ENCODE assay signal across 19 cellular contexts in the genomic region with DNA sequence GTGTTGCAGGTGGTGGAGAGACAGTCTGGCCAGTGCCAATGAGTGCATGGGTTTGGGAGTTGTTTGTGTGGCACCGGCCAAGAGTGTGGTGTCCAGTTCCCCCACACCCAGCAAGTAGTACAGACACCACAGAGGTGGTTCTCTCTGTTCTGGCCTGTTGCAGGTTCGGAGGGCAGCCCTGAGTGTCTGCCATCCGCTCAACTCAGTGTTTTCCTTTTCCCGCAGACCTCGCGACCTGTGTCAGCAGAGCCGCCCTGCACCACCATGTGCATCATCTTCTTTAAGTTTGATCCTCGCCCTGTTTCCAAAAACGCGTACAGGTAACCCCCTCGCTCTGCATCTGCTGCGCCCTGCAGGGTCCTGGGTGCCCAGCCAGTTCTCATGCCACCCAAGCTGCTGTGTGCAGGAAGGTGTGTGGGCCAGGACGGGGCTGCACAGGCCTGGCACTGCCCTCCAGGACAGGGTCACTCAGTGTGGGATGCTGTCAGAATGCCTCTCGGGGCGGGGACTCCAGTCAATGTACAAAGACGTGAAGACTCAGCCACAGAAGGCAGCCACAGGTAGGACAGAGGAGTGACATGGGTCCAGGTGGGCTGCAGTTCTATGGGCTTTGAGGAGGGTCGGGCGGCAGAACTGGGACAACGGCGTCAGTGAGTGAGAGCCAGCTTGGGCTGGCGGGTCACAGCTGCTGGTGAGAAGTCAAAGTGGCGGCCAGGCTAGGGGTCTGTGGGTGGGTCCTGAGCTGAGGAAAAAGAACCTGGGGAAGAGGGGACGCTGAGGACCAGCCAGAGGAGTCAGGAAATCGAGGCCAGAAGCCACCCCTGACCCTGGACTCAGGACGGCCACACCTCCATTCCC. TPM values are rescaled to one million over a fixed set of nuclear protein-coding genes. Genes with fewer than 3 reads are reported as not detected.
DNase-seq lines count a peak whose midpoint lies in the region; ATAC-seq lines count a peak whose summit lies in the region.
"Had no signal": no experiment of that assay in that cellular context is flagged by ENCODE, and none has a peak within 500 bp of the region (broad histone marks: within the 10 kb centered on the region; RNA-seq: fewer than 3 reads in every experiment).

No MANE protein-coding gene starts in this region.

- no peaks in the 10 kb centered on the region for H3K9me3 ChIP-seq in HUES6 (ENCODE audit: control insufficient read depth, insufficient read depth, low read depth, low read length)
- H3K9me3 ChIP-seq: heart right ventricle, testis, uterus had no signal

- H3K27me3 ChIP-seq in HUES6 (ENCODE audit: control insufficient read depth, insufficient read depth, low read length) = no peaks in the 10 kb centered on the region
- H3K27me3 ChIP-seq: heart right ventricle, testis, uterus had no signal

- peaks cover 19% of the 10 kb centered on the region for H3K4me1 Mint-ChIP-seq in activated T-cell treated with anti-CD3 and anti-CD28 coated beads, Interleukin-2, amount 50 U/mL, for 24 hours (ENCODE audit: low read depth)
- peaks cover 10% of the 10 kb centered on the region for H3K4me1 Mint-ChIP-seq in activated T-cell treated with anti-CD3 and anti-CD28 coated beads, Interleukin-2, amount 50 U/mL, for 4 hours (ENCODE audit: low read depth)
- peaks cover 16% of the 10 kb centered on the region for H3K4me1 Mint-ChIP-seq in activated naive CD8-positive, alpha-beta T cell treated with anti-CD3 and anti-CD28 coated beads, Interleukin-2, amount 50 U/mL, for 24 hours
- H3K4me1 Mint-ChIP-seq in stimulated activated effector memory CD8-positive, alpha-beta T cell treated with anti-CD3 and anti-CD28 coated beads, Interleukin-12 subunit alpha, Interleukin-12 subunit beta, amount 100 ng/mL, for 72 hours = peaks cover 38% of the 10 kb centered on the region

- H3K4me3 ChIP-seq in HUES6 (ENCODE audit: low read depth, low read length) = no peak overlapping the region
- H3K4me3 ChIP-seq: heart right ventricle, testis, uterus had no signal

- H3K27me3 Mint-ChIP-seq in activated T-cell treated with anti-CD3 and anti-CD28 coated beads, Interleukin-2, amount 50 U/mL, for 24 hours = no peaks in the 10 kb centered on the region
- no peaks in the 10 kb centered on the region for H3K27me3 Mint-ChIP-seq in activated T-cell treated with anti-CD3 and anti-CD28 coated beads, Interleukin-2, amount 50 U/mL, for 4 hours (ENCODE audit: low read depth)
- no peaks in the 10 kb centered on the region for H3K27me3 Mint-ChIP-seq in activated naive CD8-positive, alpha-beta T cell treated with anti-CD3 and anti-CD28 coated beads, Interleukin-2, amount 50 U/mL, for 24 hours

- H3K9me3 Mint-ChIP-seq in activated T-cell treated with anti-CD3 and anti-CD28 coated beads, Interleukin-2, amount 50 U/mL, for 24 hours = no peaks in the 10 kb centered on the region
- H3K9me3 Mint-ChIP-seq in activated T-cell treated with anti-CD3 and anti-CD28 coated beads, Interleukin-2, amount 50 U/mL, for 4 hours = no peaks in the 10 kb centered on the region
- no peaks in the 10 kb centered on the region for H3K9me3 Mint-ChIP-seq in activated naive CD8-positive, alpha-beta T cell treated with anti-CD3 and anti-CD28 coated beads, Interleukin-2, amount 50 U/mL, for 24 hours
- H3K9me3 Mint-ChIP-seq in stimulated activated effector memory CD8-positive, alpha-beta T cell treated with anti-CD3 and anti-CD28 coated beads, Interleukin-12 subunit alpha, Interleukin-12 subunit beta, amount 100 ng/mL, for 72 hours = no peaks in the 10 kb centered on the region

- H3K36me3 ChIP-seq in HUES6 (ENCODE audit: control insufficient read depth, insufficient read depth, low read length) = no peaks in the 10 kb centered on the region; the same call in 1 of the 2 replicates
- H3K36me3 ChIP-seq: uterus had no signal

- no peak for ATAC-seq in activated T-cell treated with anti-CD3 and anti-CD28 coated beads, Interleukin-2, amount 50 U/mL, for 4 hours
- ATAC-seq in activated naive CD8-positive, alpha-beta T cell treated with anti-CD3 and anti-CD28 coated beads, Interleukin-2, amount 50 U/mL, for 24 hours = no peak
- ATAC-seq in stimulated activated effector memory CD8-positive, alpha-beta T cell treated with anti-CD3 and anti-CD28 coated beads, Interleukin-12 subunit alpha, Interleukin-12 subunit beta, amount 100 ng/mL, for 72 hours = no peak
- ATAC-seq in HG02870 (IDR thresholded peaks at IDR 0.05; ENCODE audit: unreplicated experiment) = no peak
- ATAC-seq: heart right ventricle, left cardiac atrium had no signal

- DNase-seq in activated T-cell treated with anti-CD3 and anti-CD28 coated beads, Interleukin-2, amount 50 U/mL, for 24 hours = no peak
- no peak for DNase-seq in activated T-cell treated with anti-CD3 and anti-CD28 coated beads, Interleukin-2, amount 50 U/mL, for 4 hours
- no peak for DNase-seq in activated naive CD8-positive, alpha-beta T cell treated with anti-CD3 and anti-CD28 coated beads, Interleukin-2, amount 50 U/mL, for 24 hours
- DNase-seq in stimulated activated effector memory CD8-positive, alpha-beta T cell treated with anti-CD3 and anti-CD28 coated beads, Interleukin-12 subunit alpha, Interleukin-12 subunit beta, amount 100 ng/mL, for 72 hours (ENCODE audit: low spot score in 2 of 2) = no peak
- DNase-seq in NCI-H1092 (lab: John Stamatoyannopoulos, UW) = no peak
- DNase-seq in SW480 (ENCODE audit: low spot score) = no peak
- DNase-seq: activated CD4-positive, alpha-beta T cell treated with anti-CD3 and anti-CD28 coated beads, Interleukin-2, amount 50 U/mL, for 1 hour; Calu3; effector CD8-positive, alpha-beta T cell; foreskin fibroblast; heart right ventricle; left cardiac atrium; mammary epithelial cell; NCI-H1930; NCI-H526; testis; uterus had no signal

- peaks cover 46% of the 10 kb centered on the region for H3K36me3 Mint-ChIP-seq in activated T-cell treated with anti-CD3 and anti-CD28 coated beads, Interleukin-2, amount 50 U/mL, for 24 hours (ENCODE audit: low read depth)
- peaks cover 17% of the 10 kb centered on the region for H3K36me3 Mint-ChIP-seq in activated T-cell treated with anti-CD3 and anti-CD28 coated beads, Interleukin-2, amount 50 U/mL, for 4 hours (ENCODE audit: insufficient read depth)
- H3K36me3 Mint-ChIP-seq in activated naive CD8-positive, alpha-beta T cell treated with anti-CD3 and anti-CD28 coated beads, Interleukin-2, amount 50 U/mL, for 24 hours (ENCODE audit: low read depth) = peaks cover 6% of the 10 kb centered on the region
- H3K36me3 Mint-ChIP-seq in stimulated activated effector memory CD8-positive, alpha-beta T cell treated with anti-CD3 and anti-CD28 coated beads, Interleukin-12 subunit alpha, Interleukin-12 subunit beta, amount 100 ng/mL, for 72 hours = peaks cover 20% of the 10 kb centered on the region

- H3K4me1 ChIP-seq in HUES6 (ENCODE audit: control insufficient read depth, insufficient read depth, low read length) = peaks cover 2% of the 10 kb centered on the region; the same call in 1 of the 2 replicates
- H3K4me1 ChIP-seq: uterus had no signal

- no peak overlapping the region for H3K4me3 Mint-ChIP-seq in activated T-cell treated with anti-CD3 and anti-CD28 coated beads, Interleukin-2, amount 50 U/mL, for 24 hours
- no peak overlapping the region for H3K4me3 Mint-ChIP-seq in activated T-cell treated with anti-CD3 and anti-CD28 coated beads, Interleukin-2, amount 50 U/mL, for 4 hours
- H3K4me3 Mint-ChIP-seq in activated naive CD8-positive, alpha-beta T cell treated with anti-CD3 and anti-CD28 coated beads, Interleukin-2, amount 50 U/mL, for 24 hours = no peak overlapping the region
- H3K4me3 Mint-ChIP-seq in stimulated activated effector memory CD8-positive, alpha-beta T cell treated with anti-CD3 and anti-CD28 coated beads, Interleukin-12 subunit alpha, Interleukin-12 subunit beta, amount 100 ng/mL, for 72 hours = no peak overlapping the region

- peak overlapping the region; percentile 66 for H3K27ac Mint-ChIP-seq in activated T-cell treated with anti-CD3 and anti-CD28 coated beads, Interleukin-2, amount 50 U/mL, for 24 hours
- H3K27ac Mint-ChIP-seq in activated naive CD8-positive, alpha-beta T cell treated with anti-CD3 and anti-CD28 coated beads, Interleukin-2, amount 50 U/mL, for 24 hours = peak overlapping the region; percentile 50
- H3K27ac Mint-ChIP-seq in stimulated activated effector memory CD8-positive, alpha-beta T cell treated with anti-CD3 and anti-CD28 coated beads, Interleukin-12 subunit alpha, Interleukin-12 subunit beta, amount 100 ng/mL, for 72 hours = peak overlapping the region; percentile 78

- no peak overlapping the region for H3K27ac ChIP-seq in HUES6 (ENCODE audit: low read depth, low read length)
- H3K27ac ChIP-seq: heart right ventricle, testis, uterus had no signal

- H3K9ac ChIP-seq in HUES6 (ENCODE audit: low read length) = peak overlapping the region; percentile 13

RNA-seq across cellular contexts. Expression of a gene that starts 15.9 kb away (rescaled TPM):
- 10 to 100 TPM; 23.1 to 26.8 (median 25.3) TPM for total RNA-seq in activated T-cell treated with anti-CD3 and anti-CD28 coated beads, Interleukin-2, amount 50 U/mL, for 4 hours

RNA-seq across cellular contexts. Expression of a gene that starts 20.1 kb away (rescaled TPM):
- total RNA-seq in activated T-cell treated with anti-CD3 and anti-CD28 coated beads, Interleukin-2, amount 50 U/mL, for 4 hours = 1 to 10 TPM; 2.3 to 3.6 (median 2.8) TPM

RNA-seq across cellular contexts. Expression of a gene that starts 43.3 kb away (rescaled TPM):
- total RNA-seq in activated T-cell treated with anti-CD3 and anti-CD28 coated beads, Interleukin-2, amount 50 U/mL, for 4 hours = 10 to 100 TPM; 56.2 to 65.3 (median 60.9) TPM
